Comparison of ENCODE assay signal across 2 cellular contexts in genomic region chrX:72713599-72714444, GRCh38.
TF ChIP-seq lines count a peak whose summit lies in the region.

Gene PHKA1 (minus strand): TSS chrX:72714306. CDS start chrX:72713880, 426 bp downstream.

TF ChIP-seq in HEK293, 187 proteins besides CTCF, POLR2A, EP300 and RAD21 (continued from another document and continues in another):
- TF ChIP-seq TSHZ1 (tag by site-specific recombination; IDR thresholded peaks at IDR 0.05; ENCODE audit: borderline replicate concordance) (peak; percentile 75; the same call in 1 of the 2 replicates), ZFP37 (tag by site-specific recombination; IDR thresholded peaks at IDR 0.05) (peak; percentile 77; the same call in 1 of the 2 replicates), EGR2 (tag by site-specific recombination; IDR thresholded peaks at IDR 0.05; ENCODE audit: low read depth) (peak; percentile 96), KLF8 (tag by site-specific recombination; IDR thresholded peaks at IDR 0.05) (0 out of 2 replicates have a peak, but pooled peaks have one; percentile 37), SP3 (tag by site-specific recombination; IDR thresholded peaks at IDR 0.05) (peak; percentile 30; the same call in 1 of the 2 replicates), ZBTB20 (tag by site-specific recombination; IDR thresholded peaks at IDR 0.05) (peak; percentile 67), ZIC2 (tag by site-specific recombination; IDR thresholded peaks at IDR 0.05) (peak; percentile 89), ZNF518A (tag by site-specific recombination; conservative IDR thresholded peaks at IDR 0.05; ENCODE audit: low read depth) (0 out of 2 replicates have a peak, but pooled peaks have one; percentile 21), ZNF76 (tag by site-specific recombination; IDR thresholded peaks at IDR 0.05; ENCODE audit: borderline replicate concordance, low read depth) (peak; percentile 17; the same call in 1 of the 2 replicates), ZNF140 (tag by site-specific recombination; IDR thresholded peaks at IDR 0.05) (0 out of 2 replicates have a peak, but pooled peaks have one; percentile 18), ZSCAN30 (tag by site-specific recombination; IDR thresholded peaks at IDR 0.05) (peak; percentile 50; the same call in 1 of the 2 replicates), ZNF843 (tag by site-specific recombination; IDR thresholded peaks at IDR 0.05) (peak; percentile 69), ZBTB26 (tag by site-specific recombination; optimal IDR thresholded peaks at IDR 0.05) (peak; percentile 87)

TF ChIP-seq in WTC11, 78 proteins besides CTCF, POLR2A, EP300 and RAD21:
- TF ChIP-seq HMGXB4 (CRISPR knock-in tag; IDR thresholded peaks at IDR 0.05) (0 out of 2 replicates have a peak, but pooled peaks have one; percentile 44), MAX (CRISPR knock-in tag; IDR thresholded peaks at IDR 0.05) (peak; percentile 35; the same call in 1 of the 2 replicates), ZNF423 (CRISPR knock-in tag; IDR thresholded peaks at IDR 0.05) (peak; percentile 17; the same call in 1 of the 2 replicates)
TF ChIP-seq in WTC11: peak in this region for 3; not testable (repeated sequence) for 75.
